In the genomic region with DNA sequence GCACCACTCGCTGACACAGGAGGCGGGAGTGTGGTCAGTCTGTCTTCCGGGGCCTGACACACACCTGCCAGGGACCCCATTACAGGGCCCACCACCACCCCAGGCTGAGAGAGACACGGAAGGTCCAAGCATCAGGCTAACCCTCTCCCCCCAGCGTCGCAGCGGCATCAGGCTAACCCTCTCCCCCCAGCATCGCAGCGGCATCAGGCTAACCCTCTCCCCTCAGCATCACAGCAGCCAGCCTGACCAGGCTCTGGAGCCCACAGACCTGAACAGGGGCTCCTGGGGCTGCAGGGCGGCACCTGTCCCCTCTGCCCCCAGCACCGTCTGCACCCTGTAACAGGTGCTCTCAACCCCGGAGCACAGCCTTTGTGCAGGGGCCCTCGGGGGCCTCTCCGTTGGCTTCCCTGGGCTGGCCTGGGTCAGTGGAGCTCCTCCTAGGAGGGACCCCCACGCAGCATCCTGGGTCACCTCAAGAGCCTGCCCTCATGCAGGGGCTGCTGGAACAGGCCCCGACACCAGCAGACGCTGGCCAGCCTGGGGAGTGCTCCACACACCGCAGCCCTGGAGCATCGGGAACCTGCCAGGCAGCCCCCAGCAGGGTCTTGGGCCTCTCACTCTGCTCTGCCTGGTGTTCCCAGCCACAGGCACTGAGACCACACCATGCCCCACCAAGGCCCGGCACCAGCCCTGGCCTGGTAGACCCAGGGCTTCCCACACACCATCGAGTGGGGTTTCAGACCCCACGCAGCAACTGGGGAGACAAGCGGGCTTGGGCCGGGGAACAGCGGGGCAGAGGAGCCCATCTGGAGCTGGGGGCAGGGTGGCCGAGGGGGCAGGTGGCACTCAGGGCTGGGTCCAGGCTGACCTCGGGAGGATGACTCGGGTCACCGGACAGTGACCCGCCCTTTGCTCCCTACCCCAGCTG, we compare ENCODE assay signal across 1 cellular context.
TF ChIP-seq lines count a peak whose summit lies in the region.

No MANE protein-coding gene starts in this region.

TF ChIP-seq in A549, 52 proteins besides CTCF, POLR2A, EP300 and RAD21 (continued from another document):
- TF ChIP-seq BHLHE40 (IDR thresholded peaks at IDR 0.05; ENCODE audit: low read depth, low read length) (no peak), MAZ (IDR thresholded peaks at IDR 0.05; ENCODE audit: borderline replicate concordance, low read depth, low read length) (no peak)
